ENCODE assay signal across 1 cellular context in genomic region chr5:98906756-98907355, GRCh38.
A peak's percentile ranks its signal among the peaks of the same experiment; 100 is the strongest.
TF ChIP-seq lines count a peak whose summit lies in the region.

No MANE protein-coding gene starts in this region.

TF ChIP-seq in HEK293, 187 proteins besides CTCF, POLR2A, EP300 and RAD21:
- no peak for TF ChIP-seq ZNF292 (tag by site-specific recombination; IDR thresholded peaks at IDR 0.05; ENCODE audit: borderline replicate concordance, low read depth)
- TF ChIP-seq PATZ1 (tag by site-specific recombination; IDR thresholded peaks at IDR 0.05), result no peak
- TF ChIP-seq ZNF776 (tag by site-specific recombination; IDR thresholded peaks at IDR 0.05; ENCODE audit: borderline replicate concordance), result no peak
- TF ChIP-seq ATF2 (tag by site-specific recombination; IDR thresholded peaks at IDR 0.05; ENCODE audit: low read depth), result no peak
- no peak for TF ChIP-seq ZNF501 (tag by site-specific recombination; IDR thresholded peaks at IDR 0.05)
- TF ChIP-seq PRDM6 (tag by site-specific recombination; IDR thresholded peaks at IDR 0.05), result peak; percentile 61; the same call in 1 of the 2 replicates
- peak; percentile 2; the same call in 1 of the 2 replicates for TF ChIP-seq ZNF664 (tag by site-specific recombination; IDR thresholded peaks at IDR 0.05)
- TF ChIP-seq GLIS2 (tag by site-specific recombination; IDR thresholded peaks at IDR 0.05), result no peak
- no peak for TF ChIP-seq SP3 (tag by site-specific recombination; IDR thresholded peaks at IDR 0.05)
